In genomic region chr14:102235275-102235897, GRCh38 we compare ENCODE assay signal across 8 cellular contexts.
DNase-seq lines count a peak whose midpoint lies in the region; ATAC-seq and TF ChIP-seq lines count a peak whose summit lies in the region.

No MANE protein-coding gene starts in this region.

- H3K4me1 ChIP-seq in CD8-positive, alpha-beta memory T cell (ENCODE audit: insufficient read depth, low read length), result no peaks in the 10 kb centered on the region
- no peaks in the 10 kb centered on the region for H3K4me1 ChIP-seq in breast epithelium

- no peaks in the 10 kb centered on the region for H3K9me3 ChIP-seq in CD8-positive, alpha-beta memory T cell (ENCODE audit: low read length)
- H3K9me3 ChIP-seq in WERI-Rb-1 (ENCODE audit: severe bottlenecking) (peaks cover 7% of the 10 kb centered on the region), breast epithelium (no peaks in the 10 kb centered on the region)

- POLR2A ChIA-PET in CD8-positive, alpha-beta memory T cell (lab: Charles Lee), result no interaction called here

- intact Hi-C loops in breast epithelium (cut with DNase I; ENCODE audit: low total_unique reads), result no loop called here

- H3K27me3 ChIP-seq in CD8-positive, alpha-beta memory T cell (ENCODE audit: insufficient read depth, low read length, poor library complexity, severe bottlenecking), result no peaks in the 10 kb centered on the region
- H3K27me3 ChIP-seq in H7 (ENCODE audit: control insufficient read depth, insufficient read depth, low read length) (no peaks in the 10 kb centered on the region), WERI-Rb-1 (ENCODE audit: insufficient read depth, low read depth, severe bottlenecking) (no peaks in the 10 kb centered on the region), breast epithelium (no peaks in the 10 kb centered on the region)

- no peaks in the 10 kb centered on the region for H3K9me3 Mint-ChIP-seq in CD8-positive, alpha-beta memory T cell

- H3K27ac Mint-ChIP-seq in CD8-positive, alpha-beta memory T cell, result no peak overlapping the region

- no peak for ATAC-seq in GM21786 (IDR thresholded peaks at IDR 0.05; ENCODE audit: unreplicated experiment)

- H3K4me3 ChIP-seq in CD8-positive, alpha-beta memory T cell (ENCODE audit: low read length), result no peak overlapping the region
- no peak overlapping the region for H3K4me3 ChIP-seq in H7 (ENCODE audit: insufficient read depth, low read depth, low read length)
- H3K4me3 ChIP-seq in WERI-Rb-1 (ENCODE audit: low read depth, low read length), result peak overlapping the region; percentile 63
- peak overlapping the region; percentile 26 to 44 (median 34) for H3K4me3 ChIP-seq in breast epithelium

- H3K36me3 Mint-ChIP-seq in CD8-positive, alpha-beta memory T cell, result no peaks in the 10 kb centered on the region

- H3K4me1 Mint-ChIP-seq in CD8-positive, alpha-beta memory T cell, result no peaks in the 10 kb centered on the region

- no peaks in the 10 kb centered on the region for H3K36me3 ChIP-seq in CD8-positive, alpha-beta memory T cell (ENCODE audit: insufficient read depth, low read length)
- H3K36me3 ChIP-seq in H7 (replicated peaks; ENCODE audit: control insufficient read depth, insufficient read depth, low read length), result no peaks in the 10 kb centered on the region
- peaks cover 25% of the 10 kb centered on the region for H3K36me3 ChIP-seq in WERI-Rb-1
- H3K36me3 ChIP-seq in breast epithelium, result no peaks in the 10 kb centered on the region

- TF ChIP-seq POLR2A in breast epithelium (IDR thresholded peaks at IDR 0.05), result no peak

- no peak overlapping the region for H3K4me3 Mint-ChIP-seq in CD8-positive, alpha-beta memory T cell

- peak; percentile 59 to 81 (median 63) for DNase-seq in CD8-positive, alpha-beta memory T cell
- DNase-seq in H7 (peak; percentile 94), NCI-H2029 (lab: John Stamatoyannopoulos, UW) (peak; percentile 8), WERI-Rb-1 (peak; percentile 91), breast epithelium (ENCODE audit: low spot score in 2 of 2) (peak; percentile 70 to 72), islet precursor cell (peak; percentile 85)
- peak; percentile 45 to 64 for DNase-seq in stimulated activated CD4-positive, alpha-beta T cell treated with anti-CD3 and anti-CD28 coated beads, Interleukin-15, amount 100 ng/mL, for 1 hour (ENCODE audit: low read depth in 1 of 2, low spot score in 1 of 2)

- CTCF ChIA-PET in CD8-positive, alpha-beta memory T cell (lab: Charles Lee), result interaction anchor here (1.9 to 2.2 kb wide), 2 partner anchors 79 to 81 kb away, joined by 8 to 9 read pairs; no protein-coding TSS in a partner anchor

- TF ChIP-seq CTCF in WERI-Rb-1 (IDR thresholded peaks at IDR 0.05; ENCODE audit: low read depth, low read length), result peak; percentile 83
- peak; percentile 33 to 83 (median 73) for TF ChIP-seq CTCF in breast epithelium (IDR thresholded peaks at IDR 0.05)

- no peak overlapping the region for H3K27ac ChIP-seq in CD8-positive, alpha-beta memory T cell (ENCODE audit: low read depth, low read length)
- peak overlapping the region; percentile 71 for H3K27ac ChIP-seq in WERI-Rb-1
- no peak overlapping the region for H3K27ac ChIP-seq in breast epithelium

- peaks cover 0 to 2% of the 10 kb centered on the region in 2 donors for H3K27me3 Mint-ChIP-seq in CD8-positive, alpha-beta memory T cell

Comparison
In these comparisons a context has a peak if more than half of its experiments do, and no peak if none do; other contexts are left out.
1. DNase-seq: peak in every context shown above with its lines; median percentile 94 in H7; 91 in WERI-Rb-1; 85 in islet precursor cell; 71 in breast epithelium; 63 in CD8-positive, alpha-beta memory T cell; 54 in stimulated activated CD4-positive, alpha-beta T cell treated with anti-CD3 and anti-CD28 coated beads, Interleukin-15, amount 100 ng/mL, for 1 hour; 8 in NCI-H2029.
2. H3K4me3 ChIP-seq: peak in WERI-Rb-1 (single experiment) and breast epithelium (3 of 3); none in CD8-positive, alpha-beta memory T cell (single experiment) and H7 (single experiment).